8 cellular contexts compared by ENCODE assay signal in genomic region chr16:50152386-50152806, GRCh38. TPM values are rescaled to one million over a fixed set of nuclear protein-coding genes. Genes with fewer than 3 reads are reported as not detected.
DNase-seq lines count a peak whose midpoint lies in the region; ATAC-seq, FAIRE-seq and TF ChIP-seq lines count a peak whose summit lies in the region.

No MANE protein-coding gene starts in this region.

- peaks cover 34% of the 10 kb centered on the region for H4K20me1 ChIP-seq in astrocyte (ENCODE audit: insufficient read depth, low read length)

- H3K4me3 Mint-ChIP-seq in T-helper 17 cell (peak overlapping the region; percentile 89), astrocyte (ENCODE audit: unreplicated experiment) (peak overlapping the region; percentile 85)

- FAIRE-seq in astrocyte (lab: Jason Lieb, UNC) = no peak

- DNase-seq in AG20443 (ENCODE audit: low spot score) (peak; percentile 57), T-helper 17 cell (peak in 2 of 3 donors; percentile 51 to 60), astrocyte (ENCODE audit: low read depth) (peak; percentile 27), islet precursor cell (peak; percentile 61), DMS153 treated with DMSO at 0.1 percent for 48 hours (lab: John Stamatoyannopoulos, UW; ENCODE audit: unreplicated experiment) (no peak)
- peak; percentile 34 to 50 for DNase-seq in stimulated activated CD4-positive, alpha-beta T cell treated with anti-CD3 and anti-CD28 coated beads, Interleukin-1b, Interleukin-23, amount 100 ng/mL, for 4 hours (ENCODE audit: low read depth in 2 of 2)

- H3K36me3 Mint-ChIP-seq in T-helper 17 cell (ENCODE audit: low read depth) (no peaks in the 10 kb centered on the region), astrocyte (ENCODE audit: low read depth, unreplicated experiment) (peaks cover 2% of the 10 kb centered on the region)

- peak; percentile 70 for ATAC-seq in GM19351 (IDR thresholded peaks at IDR 0.05; ENCODE audit: unreplicated experiment)
- peak; percentile 52 for ATAC-seq in HG03442 (IDR thresholded peaks at IDR 0.05; ENCODE audit: unreplicated experiment)
- ATAC-seq in T-helper 17 cell = peak; percentile 54

- peak overlapping the region; percentile 85 for H2AFZ ChIP-seq in astrocyte (ENCODE audit: low read depth, low read length)

- no peaks in the 10 kb centered on the region for H3K9me3 Mint-ChIP-seq in astrocyte (ENCODE audit: unreplicated experiment)

- peak overlapping the region; percentile 99 for H3K27ac ChIP-seq in astrocyte (ENCODE audit: low read depth, low read length)

- H3K4me1 Mint-ChIP-seq in T-helper 17 cell (peaks cover 25% of the 10 kb centered on the region), astrocyte (ENCODE audit: low read depth, unreplicated experiment) (peaks cover 14% of the 10 kb centered on the region)

- peaks cover 37% of the 10 kb centered on the region for H3K79me2 ChIP-seq in astrocyte (ENCODE audit: insufficient read depth, low read length)

- no peak for TF ChIP-seq CTCF in astrocyte (IDR thresholded peaks at IDR 0.05; ENCODE audit: insufficient read depth, low read depth, low read length)

- peak overlapping the region; percentile 92 for H3K9ac ChIP-seq in astrocyte (ENCODE audit: low read length)

- peak overlapping the region; percentile 88 for H3K27ac Mint-ChIP-seq in T-helper 17 cell
- peak overlapping the region; percentile 68 for H3K27ac Mint-ChIP-seq in astrocyte (ENCODE audit: unreplicated experiment)

- H3K27me3 ChIP-seq in astrocyte (ENCODE audit: insufficient read depth, low read length) = no peaks in the 10 kb centered on the region

- peak overlapping the region; percentile 94 for H3K4me2 ChIP-seq in astrocyte (ENCODE audit: low read length)

- peak overlapping the region; percentile 76 for H3K4me3 ChIP-seq in astrocyte (ENCODE audit: insufficient read depth, low read depth, low read length)

- H3K4me1 ChIP-seq in astrocyte (ENCODE audit: insufficient read depth, low read length) = peaks cover 18% of the 10 kb centered on the region

- no peaks in the 10 kb centered on the region for H3K9me3 ChIP-seq in T-helper 17 cell (ENCODE audit: control insufficient read depth, low read length, poor library complexity, severe bottlenecking)
- no peaks in the 10 kb centered on the region for H3K9me3 ChIP-seq in astrocyte (ENCODE audit: insufficient read depth, low read depth, low read length)

- H3K27me3 Mint-ChIP-seq in T-helper 17 cell (no peaks in the 10 kb centered on the region), astrocyte (ENCODE audit: low read depth, unreplicated experiment) (no peaks in the 10 kb centered on the region)

- H3K36me3 ChIP-seq in astrocyte (ENCODE audit: insufficient read depth, low read length) = no peaks in the 10 kb centered on the region

RNA-seq across cellular contexts. Expression of gene TENT4B, which starts 0.7 kb away (rescaled TPM):
- total RNA-seq in T-helper 17 cell (10 to 100 TPM; 21.5 to 23.0 TPM), astrocyte (16.1 and 17.0 TPM in 2 replicates)
